Comparison of ENCODE assay signal across 10 cellular contexts in genomic region chrX:25721564-25721963, GRCh38.
A peak's percentile ranks its signal among the peaks of the same experiment; 100 is the strongest.
DNase-seq lines count a peak whose midpoint lies in the region; ATAC-seq and TF ChIP-seq lines count a peak whose summit lies in the region.
"Had no signal": no experiment of that assay in that cellular context is flagged by ENCODE, and none has a peak within 500 bp of the region (broad histone marks: within the 10 kb centered on the region; RNA-seq: fewer than 3 reads in every experiment).

No MANE protein-coding gene starts in this region.

- H3K9me3 ChIP-seq in AG04450 (ENCODE audit: control insufficient read depth, insufficient read depth, low read length): no peaks in the 10 kb centered on the region

- POLR2A ChIA-PET in AG04450 (lab: Yijun Ruan, JAX): no interaction called here

- no peak overlapping the region for H3K4me3 Mint-ChIP-seq in stimulated activated memory B cell treated with anti-CD40 and anti-IgM and Interleukin-4, amounts not matched to agents 10 μg/mL and 1 μg/mL and 100 μg/mL, for 72 hours
- H3K4me3 Mint-ChIP-seq: activated T-helper 1 cell treated with anti-CD3 and anti-CD28 coated beads, Interleukin-12 subunit alpha, Interleukin-12 subunit beta, Interleukin-2, Interleukin-4 antibody, amounts not matched to agents 30 ng/mL and 10 ng/mL and 1 ng/mL, durations not matched to agents 14 hours and 24 hours and 36 hours; naive thymus-derived CD8-positive, alpha-beta T cell had no signal

- intact Hi-C loops in posterior cingulate gyrus (cut with DNase I): no loop called here

- no peak for DNase-seq in AG04450 (ENCODE audit: low read depth, low spot score)
- DNase-seq in RKO (ENCODE audit: low spot score): peak; percentile 47
- peak; percentile 9 for DNase-seq in glomerular visceral epithelial cell (ENCODE audit: extremely low spot score)
- DNase-seq in posterior cingulate gyrus: no peak
- DNase-seq: naive thymus-derived CD8-positive, alpha-beta T cell had no signal

- no peak overlapping the region for H3K27ac ChIP-seq in AG04450 (ENCODE audit: low read depth, low read length)

- H3K27ac Mint-ChIP-seq in stimulated activated memory B cell treated with anti-CD40 and anti-IgM and Interleukin-4, amounts not matched to agents 10 μg/mL and 1 μg/mL and 100 μg/mL, for 72 hours: no peak overlapping the region
- H3K27ac Mint-ChIP-seq: activated T-helper 1 cell treated with anti-CD3 and anti-CD28 coated beads, Interleukin-12 subunit alpha, Interleukin-12 subunit beta, Interleukin-2, Interleukin-4 antibody, amounts not matched to agents 30 ng/mL and 10 ng/mL and 1 ng/mL, durations not matched to agents 14 hours and 24 hours and 36 hours; naive thymus-derived CD8-positive, alpha-beta T cell had no signal

- H3K4me3 ChIP-seq in AG04450 (ENCODE audit: low read depth, low read length): no peak overlapping the region
- H3K4me3 ChIP-seq in GM12875 (ENCODE audit: low read depth, low read length): no peak overlapping the region

- ATAC-seq in HG02938 (IDR thresholded peaks at IDR 0.05; ENCODE audit: unreplicated experiment): no peak
- no peak for ATAC-seq in stimulated activated memory B cell treated with anti-CD40 and anti-IgM and Interleukin-4, amounts not matched to agents 10 μg/mL and 1 μg/mL and 100 μg/mL, for 72 hours
- ATAC-seq in HG03135 (IDR thresholded peaks at IDR 0.05; ENCODE audit: unreplicated experiment): no peak
- ATAC-seq: naive thymus-derived CD8-positive, alpha-beta T cell had no signal

- TF ChIP-seq CTCF in AG04450 (IDR thresholded peaks at IDR 0.05; ENCODE audit: low read depth, low read length): peak; percentile 44
- peak; percentile 18; the same call in 1 of the 2 replicates for TF ChIP-seq CTCF in GM12875 (IDR thresholded peaks at IDR 0.05; ENCODE audit: borderline replicate concordance, insufficient read depth, low read depth, low read length)

- no peaks in the 10 kb centered on the region for H3K9me3 Mint-ChIP-seq in stimulated activated memory B cell treated with anti-CD40 and anti-IgM and Interleukin-4, amounts not matched to agents 10 μg/mL and 1 μg/mL and 100 μg/mL, for 72 hours
- H3K9me3 Mint-ChIP-seq: activated T-helper 1 cell treated with anti-CD3 and anti-CD28 coated beads, Interleukin-12 subunit alpha, Interleukin-12 subunit beta, Interleukin-2, Interleukin-4 antibody, amounts not matched to agents 30 ng/mL and 10 ng/mL and 1 ng/mL, durations not matched to agents 14 hours and 24 hours and 36 hours had no signal

- H3K27me3 ChIP-seq in AG04450 (ENCODE audit: control insufficient read depth, insufficient read depth, low read length): no peaks in the 10 kb centered on the region

- H3K27me3 Mint-ChIP-seq in stimulated activated memory B cell treated with anti-CD40 and anti-IgM and Interleukin-4, amounts not matched to agents 10 μg/mL and 1 μg/mL and 100 μg/mL, for 72 hours: no peaks in the 10 kb centered on the region
- H3K27me3 Mint-ChIP-seq: naive thymus-derived CD8-positive, alpha-beta T cell had no signal

- CTCF ChIA-PET in AG04450 (lab: Charles Lee): no interaction called here

- no peaks in the 10 kb centered on the region for H3K36me3 Mint-ChIP-seq in stimulated activated memory B cell treated with anti-CD40 and anti-IgM and Interleukin-4, amounts not matched to agents 10 μg/mL and 1 μg/mL and 100 μg/mL, for 72 hours
- H3K36me3 Mint-ChIP-seq: naive thymus-derived CD8-positive, alpha-beta T cell had no signal

- H3K4me1 Mint-ChIP-seq in stimulated activated memory B cell treated with anti-CD40 and anti-IgM and Interleukin-4, amounts not matched to agents 10 μg/mL and 1 μg/mL and 100 μg/mL, for 72 hours: no peaks in the 10 kb centered on the region
- H3K4me1 Mint-ChIP-seq: naive thymus-derived CD8-positive, alpha-beta T cell had no signal

Comparison
In these comparisons a context has a peak if more than half of its experiments do, and no peak if none do; other contexts are left out.
1. DNase-seq: peak in RKO (single experiment) and glomerular visceral epithelial cell (single experiment); none in AG04450 (single experiment) and posterior cingulate gyrus (0 of 10).